7 cellular contexts compared by ENCODE assay signal in genomic region chr22:21469097-21469994, GRCh38. TPM values are rescaled to one million over a fixed set of nuclear protein-coding genes. Genes with fewer than 3 reads are reported as not detected.
DNase-seq lines count a peak whose midpoint lies in the region; ATAC-seq, FAIRE-seq and TF ChIP-seq lines count a peak whose summit lies in the region.
"Not testable (repeated sequence)": the region's sequence is repeated elsewhere in the genome, so short reads cannot be mapped to it uniquely, and the experiment has no call there.

No MANE protein-coding gene starts in this region.

- not testable (repeated sequence) for H3K4me2 ChIP-seq in H9 (ENCODE audit: insufficient read depth, insufficient read length, low read length)

- not testable (repeated sequence) for TF ChIP-seq CTCF in Caco-2 (IDR thresholded peaks at IDR 0.05; ENCODE audit: insufficient read depth in 1 of 2, low read depth in 1 of 2, low read length in 1 of 2, severe bottlenecking in 1 of 2, unreplicated experiment in 1 of 2); left ventricle myocardium inferior (IDR thresholded peaks at IDR 0.05; ENCODE audit: borderline replicate concordance); pancreas (IDR thresholded peaks at IDR 0.05)
- TF ChIP-seq CTCF in H9 (conservative IDR thresholded peaks at IDR 0.05) = peak; percentile 24; the same call in 2 of the 3 replicates

- H2BK15ac ChIP-seq in H9 (ENCODE audit: low read depth, low read length) = not testable (repeated sequence)

- FAIRE-seq in pancreas (lab: Jason Lieb, UNC) = not testable (repeated sequence)

- WGBS in H9 (ENCODE audit: extremely low coverage, insufficient read length, low lambda C conversion rate) = no CpG with 5 or more reads among the region's 87 CpGs
- WGBS in pancreas, 2 donors = 8 to 22% methylated on average over 21 to 51 of the region's 87 CpGs

- H2AK5ac ChIP-seq in H9 (ENCODE audit: insufficient read length, low read length) = not testable (repeated sequence)

- H3K4ac ChIP-seq in H9 (ENCODE audit: low read depth, low read length) = not testable (repeated sequence)

- H3K79me2 ChIP-seq in H9 (ENCODE audit: insufficient read depth, low read length) = not testable (repeated sequence)

- H3K56ac ChIP-seq in H9 (ENCODE audit: insufficient read length, low read depth, low read length) = not testable (repeated sequence)

- not testable (repeated sequence) for H3K23me2 ChIP-seq in H9 (ENCODE audit: insufficient read length, low read depth, low read length, poor library complexity, severe bottlenecking)

- H2AFZ ChIP-seq in H9 (ENCODE audit: low read length) = not testable (repeated sequence)

- H2BK20ac ChIP-seq in H9 (ENCODE audit: low read depth, low read length, poor library complexity, severe bottlenecking) = not testable (repeated sequence)

- H3T11ph ChIP-seq in H9 (ENCODE audit: low read length) = not testable (repeated sequence)

- H3K36me3 ChIP-seq in Caco-2 (ENCODE audit: control insufficient read depth, insufficient read depth, low read length); left ventricle myocardium inferior; pancreas: not testable (repeated sequence)

- H3K4me3 Mint-ChIP-seq in Caco-2 (ENCODE audit: unreplicated experiment); H9; activated CD4-positive, alpha-beta T cell treated with anti-CD3 and anti-CD28 coated beads, Interleukin-2, amount 10 ng/mL, durations not matched to agents 24 days and 14 days; activated naive CD8-positive, alpha-beta T cell treated with anti-CD3 and anti-CD28 coated beads for 36 hours: not testable (repeated sequence)

- CTCF ChIA-PET in Caco-2 (lab: Charles Lee) = not testable (repeated sequence)

- peak; percentile 10 for ATAC-seq in HG03520 (IDR thresholded peaks at IDR 0.05; ENCODE audit: unreplicated experiment)
- ATAC-seq in pancreas = peak; percentile 11 to 29 (median 13)

- not testable (repeated sequence) for H2BK5ac ChIP-seq in H9 (ENCODE audit: insufficient read length, low read length)

- not testable (repeated sequence) for H3K27me3 ChIP-seq in Caco-2 (replicated peaks; ENCODE audit: control insufficient read depth, insufficient read depth, low read length); H9 (ENCODE audit: insufficient read depth, low read length); left ventricle myocardium inferior (ENCODE audit: low read depth); pancreas

- H4K8ac ChIP-seq in H9 (replicated peaks; ENCODE audit: insufficient read length, low read depth, low read length) = not testable (repeated sequence)

- H3K4me1 ChIP-seq in Caco-2; H9 (ENCODE audit: insufficient read depth, low read length); left ventricle myocardium inferior; pancreas: not testable (repeated sequence)

- not testable (repeated sequence) for BruUV-seq in Caco-2 (replicated peaks; lab: Mats Ljungman, UMichigan)

- peak in 1 of 2 experiments; percentile 65 for DNase-seq in Caco-2
- peak; percentile 18 for DNase-seq in H9
- peak; percentile 59 for DNase-seq in activated CD4-positive, alpha-beta T cell treated with anti-CD3 and anti-CD28 coated beads, Interleukin-2, amount 10 ng/mL, durations not matched to agents 24 days and 14 days
- peak; percentile 12 for DNase-seq in activated naive CD8-positive, alpha-beta T cell treated with anti-CD3 and anti-CD28 coated beads for 36 hours
- DNase-seq in left ventricle myocardium inferior = not testable (repeated sequence)
- DNase-seq in pancreas = peak in 2 of 6 donors; percentile 38 to 53

- H3K9me3 Mint-ChIP-seq in Caco-2 (ENCODE audit: unreplicated experiment); H9; activated CD4-positive, alpha-beta T cell treated with anti-CD3 and anti-CD28 coated beads, Interleukin-2, amount 10 ng/mL, durations not matched to agents 24 days and 14 days; activated naive CD8-positive, alpha-beta T cell treated with anti-CD3 and anti-CD28 coated beads for 36 hours: not testable (repeated sequence)

- not testable (repeated sequence) for H3K4me1 Mint-ChIP-seq in Caco-2 (ENCODE audit: low read depth, unreplicated experiment); H9; activated CD4-positive, alpha-beta T cell treated with anti-CD3 and anti-CD28 coated beads, Interleukin-2, amount 10 ng/mL, durations not matched to agents 24 days and 14 days; activated naive CD8-positive, alpha-beta T cell treated with anti-CD3 and anti-CD28 coated beads for 36 hours

- not testable (repeated sequence) for H3K36me3 Mint-ChIP-seq in Caco-2 (ENCODE audit: insufficient read depth, unreplicated experiment); H9 (ENCODE audit: insufficient read depth in 1 of 3, low read depth in 3 of 3); activated CD4-positive, alpha-beta T cell treated with anti-CD3 and anti-CD28 coated beads, Interleukin-2, amount 10 ng/mL, durations not matched to agents 24 days and 14 days (ENCODE audit: low read depth); activated naive CD8-positive, alpha-beta T cell treated with anti-CD3 and anti-CD28 coated beads for 36 hours

- H3K27ac ChIP-seq in H9 (ENCODE audit: insufficient read length, low read depth, low read length); left ventricle myocardium inferior (replicated peaks); pancreas: not testable (repeated sequence)

- not testable (repeated sequence) for H4K5ac ChIP-seq in H9 (ENCODE audit: insufficient read length, low read depth, low read length)

- not testable (repeated sequence) for H2BK120ac ChIP-seq in H9 (ENCODE audit: low read depth, low read length, poor library complexity, severe bottlenecking)

- H2BK12ac ChIP-seq in H9 (ENCODE audit: insufficient read length, low read depth, low read length) = not testable (repeated sequence)

- intact Hi-C loops in Caco-2 (cut with micrococcal nuclease; ENCODE audit: unreplicated experiment); activated CD4-positive, alpha-beta T cell treated with anti-CD3 and anti-CD28 coated beads, Interleukin-2, amount 10 ng/mL, durations not matched to agents 24 days and 14 days (cut with micrococcal nuclease); left ventricle myocardium inferior (cut with micrococcal nuclease); pancreas (cut with DNase I): not testable (repeated sequence)

- H3K18ac ChIP-seq in H9 (ENCODE audit: insufficient read length, low read depth, low read length) = not testable (repeated sequence)

- H3K4me3 ChIP-seq in Caco-2 (ENCODE audit: low read depth, low read length) = peak overlapping the region; percentile 24
- H3K4me3 ChIP-seq in left ventricle myocardium inferior = peak overlapping the region; percentile 27
- not testable (repeated sequence) for H3K4me3 ChIP-seq in pancreas

- not testable (repeated sequence) for H3K9ac ChIP-seq in H9 (ENCODE audit: extremely low read depth, insufficient read length, low read length)

- not testable (repeated sequence) for H3K27ac Mint-ChIP-seq in Caco-2 (ENCODE audit: unreplicated experiment); H9; activated CD4-positive, alpha-beta T cell treated with anti-CD3 and anti-CD28 coated beads, Interleukin-2, amount 10 ng/mL, durations not matched to agents 24 days and 14 days; activated naive CD8-positive, alpha-beta T cell treated with anti-CD3 and anti-CD28 coated beads for 36 hours

- not testable (repeated sequence) for H3K27me3 Mint-ChIP-seq in Caco-2 (ENCODE audit: insufficient read depth, unreplicated experiment); H9 (ENCODE audit: low read depth); activated CD4-positive, alpha-beta T cell treated with anti-CD3 and anti-CD28 coated beads, Interleukin-2, amount 10 ng/mL, durations not matched to agents 24 days and 14 days; activated naive CD8-positive, alpha-beta T cell treated with anti-CD3 and anti-CD28 coated beads for 36 hours

- not testable (repeated sequence) for H4K91ac ChIP-seq in H9 (ENCODE audit: insufficient read length, low read depth, low read length)

- not testable (repeated sequence) for H3K9me3 ChIP-seq in Caco-2; H9 (ENCODE audit: control insufficient read depth, low read depth, low read length); left ventricle myocardium inferior (replicated peaks); pancreas

- H3K79me1 ChIP-seq in H9 (ENCODE audit: insufficient read depth, low read depth, low read length, poor library complexity, severe bottlenecking) = not testable (repeated sequence)

- not testable (repeated sequence) for H3K23ac ChIP-seq in H9 (ENCODE audit: insufficient read length, low read depth, low read length)

- not testable (repeated sequence) for H3K14ac ChIP-seq in H9 (ENCODE audit: insufficient read depth, low read length)

- H4K20me1 ChIP-seq in H9 (ENCODE audit: control insufficient read depth, insufficient read depth, insufficient read length) = not testable (repeated sequence)

- POLR2A ChIA-PET in Caco-2 (lab: Charles Lee) = not testable (repeated sequence)

RNA-seq across cellular contexts. Expression of gene TMEM191C, which starts 2.2 kb away (rescaled TPM):
- total RNA-seq in Caco-2 (2022) = 7.5 and 8.5 TPM in 2 replicates
- 3.3 and 4.2 TPM in 2 replicates for total RNA-seq in H9 (2021)
- total RNA-seq in activated CD4-positive, alpha-beta T cell treated with anti-CD3 and anti-CD28 coated beads, Interleukin-2, amount 10 ng/mL, durations not matched to agents 24 days and 14 days = 0.50 and 0.54 TPM in 2 replicates
- 1 to 10 TPM; 1.3 TPM for total RNA-seq in activated naive CD8-positive, alpha-beta T cell treated with anti-CD3 and anti-CD28 coated beads for 36 hours
- 1.5 TPM for total RNA-seq in left ventricle myocardium inferior
- under 1 TPM in 5 of 6 donors, not detected in 1; 0.20 to 0.55 (median 0.51) TPM for total RNA-seq in pancreas
- 1 to 10 TPM in 1 of 2 donors, under 1 TPM in 1; 0.68 to 1.8 TPM for polyA plus RNA-seq in pancreas

RNA-seq across cellular contexts. Expression of gene HIC2, which starts 52.2 kb away (rescaled TPM):
- 45.8 and 48.4 TPM in 2 replicates for total RNA-seq in Caco-2 (2022)
- 22.8 and 24.9 TPM in 2 replicates for total RNA-seq in H9 (2021)
- total RNA-seq in activated CD4-positive, alpha-beta T cell treated with anti-CD3 and anti-CD28 coated beads, Interleukin-2, amount 10 ng/mL, durations not matched to agents 24 days and 14 days = 5.9 and 6.4 TPM in 2 replicates
- 1 to 10 TPM; 5.4 to 5.8 TPM for total RNA-seq in activated naive CD8-positive, alpha-beta T cell treated with anti-CD3 and anti-CD28 coated beads for 36 hours
- 1.5 TPM for total RNA-seq in left ventricle myocardium inferior
- 1 to 10 TPM; 1.8 to 2.7 (median 2.2) TPM for total RNA-seq in pancreas
- polyA plus RNA-seq in pancreas = 1 to 10 TPM; 1.5 to 1.9 TPM
